Comparison of ENCODE assay signal across 1 cellular context in the genomic region with DNA sequence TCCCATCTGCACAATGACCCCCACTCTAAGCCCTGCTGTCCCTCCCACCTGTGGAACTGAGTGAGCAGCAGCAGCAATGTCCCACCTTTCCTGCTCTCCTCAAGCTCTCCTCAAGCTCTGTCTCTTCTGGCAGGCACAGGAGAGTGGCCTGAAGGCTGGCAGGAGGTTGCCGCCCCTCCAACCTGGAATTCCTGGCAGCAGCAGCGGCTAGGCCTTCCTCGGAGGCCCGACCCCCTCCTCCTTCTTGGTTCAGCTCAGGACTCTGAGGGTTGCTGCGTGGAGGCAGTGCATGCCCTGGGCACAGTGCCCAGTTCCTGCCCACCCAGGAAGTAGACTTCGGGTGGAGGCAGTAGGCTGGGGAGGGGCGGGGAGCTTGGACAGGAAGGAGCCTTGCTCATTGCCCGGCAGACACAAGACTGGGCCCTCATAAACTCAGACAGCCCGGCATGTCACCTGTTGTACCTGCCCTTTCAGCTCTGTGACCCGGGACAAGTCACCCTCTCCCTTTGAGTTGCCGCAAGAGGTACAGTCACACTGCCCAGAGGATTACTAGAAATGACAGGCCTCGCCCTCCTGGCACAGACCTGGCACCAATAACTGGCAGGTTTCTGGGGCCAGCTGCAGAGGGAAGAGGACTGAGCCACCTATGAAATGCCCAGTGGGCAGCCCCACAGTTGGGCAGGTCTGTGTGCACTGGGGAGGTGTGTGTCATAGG.
TF ChIP-seq lines count a peak whose summit lies in the region.

No MANE protein-coding gene starts in this region.

TF ChIP-seq in HepG2, 621 proteins besides CTCF, POLR2A, EP300 and RAD21 (continued from another document):
- TF ChIP-seq, protein P1, sequence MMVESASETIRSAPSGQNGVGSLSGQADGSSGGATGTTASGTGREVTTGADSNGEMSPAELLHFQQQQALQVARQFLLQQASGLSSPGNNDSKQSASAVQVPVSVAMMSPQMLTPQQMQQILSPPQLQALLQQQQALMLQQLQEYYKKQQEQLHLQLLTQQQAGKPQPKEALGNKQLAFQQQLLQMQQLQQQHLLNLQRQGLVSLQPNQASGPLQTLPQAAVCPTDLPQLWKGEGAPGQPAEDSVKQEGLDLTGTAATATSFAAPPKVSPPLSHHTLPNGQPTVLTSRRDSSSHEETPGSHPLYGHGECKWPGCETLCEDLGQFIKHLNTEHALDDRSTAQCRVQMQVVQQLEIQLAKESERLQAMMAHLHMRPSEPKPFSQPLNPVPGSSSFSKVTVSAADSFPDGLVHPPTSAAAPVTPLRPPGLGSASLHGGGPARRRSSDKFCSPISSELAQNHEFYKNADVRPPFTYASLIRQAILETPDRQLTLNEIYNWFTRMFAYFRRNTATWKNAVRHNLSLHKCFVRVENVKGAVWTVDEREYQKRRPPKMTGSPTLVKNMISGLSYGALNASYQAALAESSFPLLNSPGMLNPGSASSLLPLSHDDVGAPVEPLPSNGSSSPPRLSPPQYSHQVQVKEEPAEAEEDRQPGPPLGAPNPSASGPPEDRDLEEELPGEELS (CRISPR knock-in tag; IDR thresholded peaks at IDR 0.05), result no peak
- TF ChIP-seq STAT6 (CRISPR knock-in tag; IDR thresholded peaks at IDR 0.05; ENCODE audit: borderline replicate concordance) (no peak), NFKBIZ (CRISPR knock-in tag; IDR thresholded peaks at IDR 0.05) (no peak), ZNF563 (CRISPR knock-in tag; IDR thresholded peaks at IDR 0.05) (no peak), HNRNPH1 (optimal IDR thresholded peaks at IDR 0.05; ENCODE audit: low read depth, low read length) (no peak), ZNF660 (CRISPR knock-in tag; IDR thresholded peaks at IDR 0.05; ENCODE audit: borderline replicate concordance, low read depth) (no peak), KLF13 (CRISPR knock-in tag; IDR thresholded peaks at IDR 0.05) (no peak), ZNF513 (CRISPR knock-in tag; conservative IDR thresholded peaks at IDR 0.05) (no peak), MTF1 (CRISPR knock-in tag; IDR thresholded peaks at IDR 0.05) (no peak), CHCHD3 (CRISPR knock-in tag; IDR thresholded peaks at IDR 0.05) (no peak), HMGXB4 (CRISPR knock-in tag; IDR thresholded peaks at IDR 0.05; ENCODE audit: borderline replicate concordance in 1 of 2, low read depth in 1 of 2) (no peak), ZNF891 (CRISPR knock-in tag; IDR thresholded peaks at IDR 0.05) (peak; percentile 41; the same call in 1 of the 2 replicates), JUN (CRISPR knock-in tag; IDR thresholded peaks at IDR 0.05) (no peak), ZNF629 (CRISPR knock-in tag; conservative IDR thresholded peaks at IDR 0.05) (peak; percentile 60; the same call in 1 of the 2 replicates), PHF20 (CRISPR knock-in tag; IDR thresholded peaks at IDR 0.05) (no peak), HOXA7 (CRISPR knock-in tag; IDR thresholded peaks at IDR 0.05) (no peak), ZNF792 (CRISPR knock-in tag; IDR thresholded peaks at IDR 0.05) (no peak), ZNF7 (CRISPR knock-in tag; IDR thresholded peaks at IDR 0.05) (no peak)
- TF ChIP-seq, protein P2, sequence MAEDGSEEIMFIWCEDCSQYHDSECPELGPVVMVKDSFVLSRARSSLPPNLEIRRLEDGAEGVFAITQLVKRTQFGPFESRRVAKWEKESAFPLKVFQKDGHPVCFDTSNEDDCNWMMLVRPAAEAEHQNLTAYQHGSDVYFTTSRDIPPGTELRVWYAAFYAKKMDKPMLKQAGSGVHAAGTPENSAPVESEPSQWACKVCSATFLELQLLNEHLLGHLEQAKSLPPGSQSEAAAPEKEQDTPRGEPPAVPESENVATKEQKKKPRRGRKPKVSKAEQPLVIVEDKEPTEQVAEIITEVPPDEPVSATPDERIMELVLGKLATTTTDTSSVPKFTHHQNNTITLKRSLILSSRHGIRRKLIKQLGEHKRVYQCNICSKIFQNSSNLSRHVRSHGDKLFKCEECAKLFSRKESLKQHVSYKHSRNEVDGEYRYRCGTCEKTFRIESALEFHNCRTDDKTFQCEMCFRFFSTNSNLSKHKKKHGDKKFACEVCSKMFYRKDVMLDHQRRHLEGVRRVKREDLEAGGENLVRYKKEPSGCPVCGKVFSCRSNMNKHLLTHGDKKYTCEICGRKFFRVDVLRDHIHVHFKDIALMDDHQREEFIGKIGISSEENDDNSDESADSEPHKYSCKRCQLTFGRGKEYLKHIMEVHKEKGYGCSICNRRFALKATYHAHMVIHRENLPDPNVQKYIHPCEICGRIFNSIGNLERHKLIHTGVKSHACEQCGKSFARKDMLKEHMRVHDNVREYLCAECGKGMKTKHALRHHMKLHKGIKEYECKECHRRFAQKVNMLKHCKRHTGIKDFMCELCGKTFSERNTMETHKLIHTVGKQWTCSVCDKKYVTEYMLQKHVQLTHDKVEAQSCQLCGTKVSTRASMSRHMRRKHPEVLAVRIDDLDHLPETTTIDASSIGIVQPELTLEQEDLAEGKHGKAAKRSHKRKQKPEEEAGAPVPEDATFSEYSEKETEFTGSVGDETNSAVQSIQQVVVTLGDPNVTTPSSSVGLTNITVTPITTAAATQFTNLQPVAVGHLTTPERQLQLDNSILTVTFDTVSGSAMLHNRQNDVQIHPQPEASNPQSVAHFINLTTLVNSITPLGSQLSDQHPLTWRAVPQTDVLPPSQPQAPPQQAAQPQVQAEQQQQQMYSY (CRISPR knock-in tag; IDR thresholded peaks at IDR 0.05), result no peak
- TF ChIP-seq, protein P3, sequence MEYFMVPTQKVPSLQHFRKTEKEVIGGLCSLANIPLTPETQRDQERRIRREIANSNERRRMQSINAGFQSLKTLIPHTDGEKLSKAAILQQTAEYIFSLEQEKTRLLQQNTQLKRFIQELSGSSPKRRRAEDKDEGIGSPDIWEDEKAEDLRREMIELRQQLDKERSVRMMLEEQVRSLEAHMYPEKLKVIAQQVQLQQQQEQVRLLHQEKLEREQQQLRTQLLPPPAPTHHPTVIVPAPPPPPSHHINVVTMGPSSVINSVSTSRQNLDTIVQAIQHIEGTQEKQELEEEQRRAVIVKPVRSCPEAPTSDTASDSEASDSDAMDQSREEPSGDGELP (IDR thresholded peaks at IDR 0.05; ENCODE audit: borderline replicate concordance, low read depth), result no peak
